1 cellular context compared by ENCODE assay signal in the genomic region with DNA sequence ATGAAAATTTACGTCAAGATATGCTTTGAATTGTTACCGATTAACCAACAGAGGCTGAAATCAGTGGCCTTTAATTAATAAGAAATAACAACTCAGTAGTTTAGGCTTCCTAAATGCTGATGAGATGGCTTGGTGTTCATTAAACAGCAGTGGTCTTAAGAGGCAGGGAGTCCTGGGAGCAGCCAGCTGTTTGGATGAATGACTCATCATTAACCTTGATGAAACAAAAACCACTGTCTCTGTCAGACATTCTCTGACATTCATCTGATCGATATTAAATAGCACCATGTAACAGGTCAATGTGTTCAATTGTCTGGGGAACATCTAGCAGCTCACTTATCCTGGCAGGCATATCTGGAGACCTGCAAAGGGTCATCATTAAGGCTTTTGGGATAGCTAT.
TF ChIP-seq lines count a peak whose summit lies in the region.

No MANE protein-coding gene starts in this region.

TF ChIP-seq in A549, 52 proteins besides CTCF, POLR2A, EP300 and RAD21 (continued from another document):
- TF ChIP-seq E2F6 (IDR thresholded peaks at IDR 0.05; ENCODE audit: borderline replicate concordance, low read depth): no peak
- TF ChIP-seq TFCP2L1 (CRISPR knock-in tag; IDR thresholded peaks at IDR 0.05): no peak
- no peak for TF ChIP-seq HES2 (IDR thresholded peaks at IDR 0.05)
- no peak for TF ChIP-seq CHD4 (IDR thresholded peaks at IDR 0.05; ENCODE audit: borderline replicate concordance)
- no peak for TF ChIP-seq RNF2 (IDR thresholded peaks at IDR 0.05; ENCODE audit: borderline replicate concordance, low read depth)
